ENCODE assay signal across 8 cellular contexts in genomic region chr16:87492241-87492635, GRCh38. TPM values are rescaled to one million over a fixed set of nuclear protein-coding genes. Genes with fewer than 3 reads are reported as not detected.
DNase-seq lines count a peak whose midpoint lies in the region; ATAC-seq lines count a peak whose summit lies in the region.

No MANE protein-coding gene starts in this region.

- no peak for ATAC-seq in GM18870 (IDR thresholded peaks at IDR 0.05; ENCODE audit: unreplicated experiment)

- H3K4me1 ChIP-seq in CD4-positive, alpha-beta memory T cell (ENCODE audit: insufficient read depth, low read length) = peaks cover 69% of the 10 kb centered on the region

- no peak for DNase-seq in T-helper 2 cell treated with Interferon-gamma antibody and Interleukin-4, amounts not matched to agents 5 μg/mL and 100 μg/mL, for 36 hours (ENCODE audit: low spot score)
- DNase-seq in T-helper 2 cell (no peak), NCI-H748 (lab: John Stamatoyannopoulos, UW; ENCODE audit: unreplicated experiment) (no peak)
- DNase-seq in activated CD4-positive, alpha-beta memory T cell treated with anti-CD3 and anti-CD28 coated beads for 36 hours = no peak
- no peak for DNase-seq in CD4-positive, alpha-beta memory T cell

- intact Hi-C loops in activated CD4-positive, alpha-beta memory T cell treated with anti-CD3 and anti-CD28 coated beads for 36 hours (cut with micrococcal nuclease) = loop anchor here (5.0 to 10.0 kb wide), 2 partner anchors 383 to 460 kb away; partner anchors contain the start of gene BANP
- intact Hi-C loops in CD4-positive, alpha-beta memory T cell (cut with micrococcal nuclease) = loop anchor here (5.0 kb wide), 1 partner anchor 145 kb away; no protein-coding TSS in a partner anchor

- H3K9me3 ChIP-seq in CD4-positive, alpha-beta memory T cell (ENCODE audit: control insufficient read depth in 1 of 2, low read length in 2 of 2) = no peaks in the 10 kb centered on the region

- CTCF ChIA-PET in activated CD4-positive, alpha-beta memory T cell treated with anti-CD3 and anti-CD28 coated beads for 36 hours (lab: Charles Lee) = no interaction called here
- CTCF ChIA-PET in CD4-positive, alpha-beta memory T cell (lab: Charles Lee; ENCODE audit: partially characterized antibody) = no interaction called here

- H3K4me1 Mint-ChIP-seq in T-helper 2 cell treated with Interferon-gamma antibody and Interleukin-4, amounts not matched to agents 5 μg/mL and 100 μg/mL, for 36 hours (ENCODE audit: low read depth) = peaks cover 45% of the 10 kb centered on the region
- H3K4me1 Mint-ChIP-seq in activated CD4-positive, alpha-beta memory T cell treated with anti-CD3 and anti-CD28 coated beads for 36 hours (ENCODE audit: low read depth) = peaks cover 54% of the 10 kb centered on the region
- peaks cover 63% of the 10 kb centered on the region for H3K4me1 Mint-ChIP-seq in stimulated activated naive CD8-positive, alpha-beta T cell treated with anti-CD3 and anti-CD28 coated beads, Interleukin-15, Interleukin-2, amounts not matched to agents 100 ng/mL and 50 ng/mL, for 24 hours (ENCODE audit: low read depth)
- peaks cover 38 to 77% (median 52%) of the 10 kb centered on the region in 4 donors for H3K4me1 Mint-ChIP-seq in CD4-positive, alpha-beta memory T cell

- no peak overlapping the region for H3K27ac ChIP-seq in CD4-positive, alpha-beta memory T cell (ENCODE audit: low read depth, low read length)

- no peaks in the 10 kb centered on the region for H3K9me3 Mint-ChIP-seq in T-helper 2 cell treated with Interferon-gamma antibody and Interleukin-4, amounts not matched to agents 5 μg/mL and 100 μg/mL, for 36 hours
- H3K9me3 Mint-ChIP-seq in activated CD4-positive, alpha-beta memory T cell treated with anti-CD3 and anti-CD28 coated beads for 36 hours = no peaks in the 10 kb centered on the region
- H3K9me3 Mint-ChIP-seq in stimulated activated naive CD8-positive, alpha-beta T cell treated with anti-CD3 and anti-CD28 coated beads, Interleukin-15, Interleukin-2, amounts not matched to agents 100 ng/mL and 50 ng/mL, for 24 hours = no peaks in the 10 kb centered on the region
- no peaks in the 10 kb centered on the region for H3K9me3 Mint-ChIP-seq in CD4-positive, alpha-beta memory T cell

- POLR2A ChIA-PET in activated CD4-positive, alpha-beta memory T cell treated with anti-CD3 and anti-CD28 coated beads for 36 hours (lab: Charles Lee) = interaction anchor here (1.2 to 1.6 kb wide), 3 partner anchors 8 to 98 kb away, joined by 3 to 9 read pairs (median 4); no protein-coding TSS in a partner anchor
- POLR2A ChIA-PET in CD4-positive, alpha-beta memory T cell (lab: Charles Lee; ENCODE audit: partially characterized antibody) = no interaction called here

- H3K27ac Mint-ChIP-seq in T-helper 2 cell treated with Interferon-gamma antibody and Interleukin-4, amounts not matched to agents 5 μg/mL and 100 μg/mL, for 36 hours = peak overlapping the region; percentile 45
- H3K27ac Mint-ChIP-seq in activated CD4-positive, alpha-beta memory T cell treated with anti-CD3 and anti-CD28 coated beads for 36 hours = no peak overlapping the region
- no peak overlapping the region for H3K27ac Mint-ChIP-seq in stimulated activated naive CD8-positive, alpha-beta T cell treated with anti-CD3 and anti-CD28 coated beads, Interleukin-15, Interleukin-2, amounts not matched to agents 100 ng/mL and 50 ng/mL, for 24 hours
- H3K27ac Mint-ChIP-seq in CD4-positive, alpha-beta memory T cell = peak overlapping the region in 1 of 7 donors; percentile 87

- H3K36me3 ChIP-seq in CD4-positive, alpha-beta memory T cell (ENCODE audit: insufficient read depth, low read length) = no peaks in the 10 kb centered on the region

- H3K4me3 ChIP-seq in iPS-11a (ENCODE audit: low read depth, low read length) = peak overlapping the region; percentile 47
- H3K4me3 ChIP-seq in CD4-positive, alpha-beta memory T cell (ENCODE audit: low read length in 2 of 2) = peak overlapping the region in 1 of 2 donors; percentile 41

- no peaks in the 10 kb centered on the region for H3K27me3 ChIP-seq in CD4-positive, alpha-beta memory T cell (ENCODE audit: insufficient read depth, low read length)

- H3K4me3 Mint-ChIP-seq in T-helper 2 cell treated with Interferon-gamma antibody and Interleukin-4, amounts not matched to agents 5 μg/mL and 100 μg/mL, for 36 hours = peak overlapping the region; percentile 59
- H3K4me3 Mint-ChIP-seq in activated CD4-positive, alpha-beta memory T cell treated with anti-CD3 and anti-CD28 coated beads for 36 hours = peak overlapping the region; percentile 74
- H3K4me3 Mint-ChIP-seq in stimulated activated naive CD8-positive, alpha-beta T cell treated with anti-CD3 and anti-CD28 coated beads, Interleukin-15, Interleukin-2, amounts not matched to agents 100 ng/mL and 50 ng/mL, for 24 hours = peak overlapping the region; percentile 83
- H3K4me3 Mint-ChIP-seq in CD4-positive, alpha-beta memory T cell = peak overlapping the region in 2 of 8 donors; percentile 56 to 76

- peaks cover 31% of the 10 kb centered on the region for H3K27me3 Mint-ChIP-seq in T-helper 2 cell treated with Interferon-gamma antibody and Interleukin-4, amounts not matched to agents 5 μg/mL and 100 μg/mL, for 36 hours (ENCODE audit: low read depth)
- no peaks in the 10 kb centered on the region for H3K27me3 Mint-ChIP-seq in activated CD4-positive, alpha-beta memory T cell treated with anti-CD3 and anti-CD28 coated beads for 36 hours
- peaks cover 9% of the 10 kb centered on the region for H3K27me3 Mint-ChIP-seq in stimulated activated naive CD8-positive, alpha-beta T cell treated with anti-CD3 and anti-CD28 coated beads, Interleukin-15, Interleukin-2, amounts not matched to agents 100 ng/mL and 50 ng/mL, for 24 hours
- no peaks in the 10 kb centered on the region for H3K27me3 Mint-ChIP-seq in CD4-positive, alpha-beta memory T cell

- H3K36me3 Mint-ChIP-seq in T-helper 2 cell treated with Interferon-gamma antibody and Interleukin-4, amounts not matched to agents 5 μg/mL and 100 μg/mL, for 36 hours (ENCODE audit: low read depth) = peaks cover 8% of the 10 kb centered on the region
- H3K36me3 Mint-ChIP-seq in activated CD4-positive, alpha-beta memory T cell treated with anti-CD3 and anti-CD28 coated beads for 36 hours = peaks cover 3% of the 10 kb centered on the region
- H3K36me3 Mint-ChIP-seq in stimulated activated naive CD8-positive, alpha-beta T cell treated with anti-CD3 and anti-CD28 coated beads, Interleukin-15, Interleukin-2, amounts not matched to agents 100 ng/mL and 50 ng/mL, for 24 hours (ENCODE audit: low read depth) = no peaks in the 10 kb centered on the region
- peaks cover 0 to 10% of the 10 kb centered on the region in 2 donors for H3K36me3 Mint-ChIP-seq in CD4-positive, alpha-beta memory T cell

RNA-seq across cellular contexts. Expression of gene ZCCHC14, which starts 0.6 kb away (rescaled TPM):
- 10 to 100 TPM in 1 of 2 experiments, 1 to 10 TPM in 1; 8.7 to 10.6 TPM for total RNA-seq in activated CD4-positive, alpha-beta memory T cell treated with anti-CD3 and anti-CD28 coated beads for 36 hours
- 10 to 100 TPM; 22.7 to 25.1 TPM for total RNA-seq in CD4-positive, alpha-beta memory T cell
- 1 to 10 TPM in 1 of 2 donors, under 1 TPM in 1; 0.21 to 1.1 TPM for polyA plus RNA-seq in CD4-positive, alpha-beta memory T cell
